Comparison of ENCODE assay signal across 1 cellular context in genomic region chr17:64385187-64386083, GRCh38.
TF ChIP-seq lines count a peak whose summit lies in the region.

No MANE protein-coding gene starts in this region.

TF ChIP-seq in HepG2, 621 proteins besides CTCF, POLR2A, EP300 and RAD21 (continued from another document and continues in another):
- TF ChIP-seq ZNF503 (CRISPR knock-in tag; IDR thresholded peaks at IDR 0.05) (peak; percentile 66), FOXA3 (CRISPR knock-in tag; IDR thresholded peaks at IDR 0.05) (peak; percentile 90), CENPT (CRISPR knock-in tag; IDR thresholded peaks at IDR 0.05; ENCODE audit: low read depth) (no peak), SKIL (CRISPR knock-in tag; IDR thresholded peaks at IDR 0.05; ENCODE audit: borderline replicate concordance) (peak; percentile 92), CBX5 (CRISPR knock-in tag; IDR thresholded peaks at IDR 0.05; ENCODE audit: borderline replicate concordance) (peak; percentile 94), EEA1 (CRISPR knock-in tag; IDR thresholded peaks at IDR 0.05; ENCODE audit: borderline replicate concordance) (peak; percentile 83), GMEB1 (CRISPR knock-in tag; IDR thresholded peaks at IDR 0.05; ENCODE audit: borderline replicate concordance) (peak; percentile 50; the same call in 1 of the 2 replicates), NFYC (CRISPR knock-in tag; IDR thresholded peaks at IDR 0.05) (no peak), MAZ (IDR thresholded peaks at IDR 0.05; ENCODE audit: borderline replicate concordance, low read depth, low read length) (peak; percentile 72), MAZ (CRISPR knock-in tag; IDR thresholded peaks at IDR 0.05; ENCODE audit: low read depth) (peak; percentile 23), TGIF2 (CRISPR knock-in tag; IDR thresholded peaks at IDR 0.05) (peak; percentile 54), PAX8 (CRISPR knock-in tag; IDR thresholded peaks at IDR 0.05; ENCODE audit: borderline replicate concordance) (0 out of 2 replicates have a peak, but pooled peaks have one; percentile 24), ETS1 (CRISPR knock-in tag; IDR thresholded peaks at IDR 0.05) (peak; percentile 56; the same call in 1 of the 2 replicates), PPARG (CRISPR knock-in tag; conservative IDR thresholded peaks at IDR 0.05) (peak; percentile 81), SALL2 (CRISPR knock-in tag; IDR thresholded peaks at IDR 0.05) (peak; percentile 62; the same call in 1 of the 2 replicates), FOSL1 (CRISPR knock-in tag; IDR thresholded peaks at IDR 0.05; ENCODE audit: borderline replicate concordance) (peak; percentile 99), NFE2L2 (IDR thresholded peaks at IDR 0.05; ENCODE audit: low read length) (peak; percentile 53), GPN1 (CRISPR knock-in tag; IDR thresholded peaks at IDR 0.05; ENCODE audit: borderline replicate concordance) (no peak), ZMYM2 (CRISPR knock-in tag; IDR thresholded peaks at IDR 0.05) (peak; percentile 93), ARHGAP35 (CRISPR knock-in tag; IDR thresholded peaks at IDR 0.05; ENCODE audit: borderline replicate concordance) (peak; percentile 69; the same call in 1 of the 2 replicates), SYNCRIP (IDR thresholded peaks at IDR 0.05; ENCODE audit: insufficient read depth, low read depth, low read length) (no peak), ZMYM4 (CRISPR knock-in tag; IDR thresholded peaks at IDR 0.05) (peak; percentile 70; the same call in 1 of the 2 replicates), ZNF614 (CRISPR knock-in tag; IDR thresholded peaks at IDR 0.05; ENCODE audit: borderline replicate concordance) (peak; percentile 98; the same call in 1 of the 2 replicates), GABPA (IDR thresholded peaks at IDR 0.05; ENCODE audit: low read depth, low read length) (no peak), GABPA (CRISPR knock-in tag; IDR thresholded peaks at IDR 0.05; ENCODE audit: low read depth) (peak; percentile 74), CCDC6 (CRISPR knock-in tag; IDR thresholded peaks at IDR 0.05) (peak; percentile 91), CREB3 (CRISPR knock-in tag; IDR thresholded peaks at IDR 0.05) (no peak; the same call in 1 of the 2 replicates), NR2F2 (IDR thresholded peaks at IDR 0.05; ENCODE audit: borderline replicate concordance, low read depth) (peak; percentile 94), FOXA1 (IDR thresholded peaks at IDR 0.05) (no peak), FOXA1 (CRISPR knock-in tag; IDR thresholded peaks at IDR 0.05) (peak; percentile 47), ZNF274 (CRISPR knock-in tag; IDR thresholded peaks at IDR 0.05) (peak; percentile 95), CENPX (CRISPR knock-in tag; IDR thresholded peaks at IDR 0.05) (no peak), ATAD3A (CRISPR knock-in tag; IDR thresholded peaks at IDR 0.05) (peak; percentile 46; the same call in 1 of the 2 replicates), ZNF737 (CRISPR knock-in tag; IDR thresholded peaks at IDR 0.05; ENCODE audit: borderline replicate concordance) (no peak), XRCC5 (optimal IDR thresholded peaks at IDR 0.05; ENCODE audit: low read length) (peak; percentile 91), SAFB2 (CRISPR knock-in tag; IDR thresholded peaks at IDR 0.05; ENCODE audit: borderline replicate concordance, low read depth) (no peak), ZNF432 (CRISPR knock-in tag; IDR thresholded peaks at IDR 0.05; ENCODE audit: borderline replicate concordance) (no peak)
- TF ChIP-seq, protein P1, sequence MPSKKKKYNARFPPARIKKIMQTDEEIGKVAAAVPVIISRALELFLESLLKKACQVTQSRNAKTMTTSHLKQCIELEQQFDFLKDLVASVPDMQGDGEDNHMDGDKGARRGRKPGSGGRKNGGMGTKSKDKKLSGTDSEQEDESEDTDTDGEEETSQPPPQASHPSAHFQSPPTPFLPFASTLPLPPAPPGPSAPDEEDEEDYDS (CRISPR knock-in tag; IDR thresholded peaks at IDR 0.05), result peak; percentile 88
- TF ChIP-seq, protein P2, sequence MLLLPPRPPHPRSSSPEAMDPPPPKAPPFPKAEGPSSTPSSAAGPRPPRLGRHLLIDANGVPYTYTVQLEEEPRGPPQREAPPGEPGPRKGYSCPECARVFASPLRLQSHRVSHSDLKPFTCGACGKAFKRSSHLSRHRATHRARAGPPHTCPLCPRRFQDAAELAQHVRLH (CRISPR knock-in tag; IDR thresholded peaks at IDR 0.05; ENCODE audit: borderline replicate concordance, low read depth), result peak; percentile 81; the same call in 1 of the 2 replicates
- TF ChIP-seq, protein P3, sequence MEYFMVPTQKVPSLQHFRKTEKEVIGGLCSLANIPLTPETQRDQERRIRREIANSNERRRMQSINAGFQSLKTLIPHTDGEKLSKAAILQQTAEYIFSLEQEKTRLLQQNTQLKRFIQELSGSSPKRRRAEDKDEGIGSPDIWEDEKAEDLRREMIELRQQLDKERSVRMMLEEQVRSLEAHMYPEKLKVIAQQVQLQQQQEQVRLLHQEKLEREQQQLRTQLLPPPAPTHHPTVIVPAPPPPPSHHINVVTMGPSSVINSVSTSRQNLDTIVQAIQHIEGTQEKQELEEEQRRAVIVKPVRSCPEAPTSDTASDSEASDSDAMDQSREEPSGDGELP (IDR thresholded peaks at IDR 0.05; ENCODE audit: borderline replicate concordance, low read depth), result peak; percentile 74
- TF ChIP-seq, protein P4, sequence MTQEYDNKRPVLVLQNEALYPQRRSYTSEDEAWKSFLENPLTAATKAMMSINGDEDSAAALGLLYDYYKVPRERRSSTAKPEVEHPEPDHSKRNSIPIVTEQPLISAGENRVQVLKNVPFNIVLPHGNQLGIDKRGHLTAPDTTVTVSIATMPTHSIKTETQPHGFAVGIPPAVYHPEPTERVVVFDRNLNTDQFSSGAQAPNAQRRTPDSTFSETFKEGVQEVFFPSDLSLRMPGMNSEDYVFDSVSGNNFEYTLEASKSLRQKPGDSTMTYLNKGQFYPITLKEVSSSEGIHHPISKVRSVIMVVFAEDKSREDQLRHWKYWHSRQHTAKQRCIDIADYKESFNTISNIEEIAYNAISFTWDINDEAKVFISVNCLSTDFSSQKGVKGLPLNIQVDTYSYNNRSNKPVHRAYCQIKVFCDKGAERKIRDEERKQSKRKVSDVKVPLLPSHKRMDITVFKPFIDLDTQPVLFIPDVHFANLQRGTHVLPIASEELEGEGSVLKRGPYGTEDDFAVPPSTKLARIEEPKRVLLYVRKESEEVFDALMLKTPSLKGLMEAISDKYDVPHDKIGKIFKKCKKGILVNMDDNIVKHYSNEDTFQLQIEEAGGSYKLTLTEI (CRISPR knock-in tag; conservative IDR thresholded peaks at IDR 0.05), result no peak
- TF ChIP-seq, protein P5, sequence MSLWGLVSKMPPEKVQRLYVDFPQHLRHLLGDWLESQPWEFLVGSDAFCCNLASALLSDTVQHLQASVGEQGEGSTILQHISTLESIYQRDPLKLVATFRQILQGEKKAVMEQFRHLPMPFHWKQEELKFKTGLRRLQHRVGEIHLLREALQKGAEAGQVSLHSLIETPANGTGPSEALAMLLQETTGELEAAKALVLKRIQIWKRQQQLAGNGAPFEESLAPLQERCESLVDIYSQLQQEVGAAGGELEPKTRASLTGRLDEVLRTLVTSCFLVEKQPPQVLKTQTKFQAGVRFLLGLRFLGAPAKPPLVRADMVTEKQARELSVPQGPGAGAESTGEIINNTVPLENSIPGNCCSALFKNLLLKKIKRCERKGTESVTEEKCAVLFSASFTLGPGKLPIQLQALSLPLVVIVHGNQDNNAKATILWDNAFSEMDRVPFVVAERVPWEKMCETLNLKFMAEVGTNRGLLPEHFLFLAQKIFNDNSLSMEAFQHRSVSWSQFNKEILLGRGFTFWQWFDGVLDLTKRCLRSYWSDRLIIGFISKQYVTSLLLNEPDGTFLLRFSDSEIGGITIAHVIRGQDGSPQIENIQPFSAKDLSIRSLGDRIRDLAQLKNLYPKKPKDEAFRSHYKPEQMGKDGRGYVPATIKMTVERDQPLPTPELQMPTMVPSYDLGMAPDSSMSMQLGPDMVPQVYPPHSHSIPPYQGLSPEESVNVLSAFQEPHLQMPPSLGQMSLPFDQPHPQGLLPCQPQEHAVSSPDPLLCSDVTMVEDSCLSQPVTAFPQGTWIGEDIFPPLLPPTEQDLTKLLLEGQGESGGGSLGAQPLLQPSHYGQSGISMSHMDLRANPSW (CRISPR knock-in tag; IDR thresholded peaks at IDR 0.05; ENCODE audit: borderline replicate concordance), result peak; percentile 85; the same call in 1 of the 2 replicates
